In genomic region chr9:27619743-27620142, GRCh38 we compare ENCODE assay signal across 20 cellular contexts.
"Had no signal": no experiment of that assay in that cellular context is flagged by ENCODE, and none has a peak within 500 bp of the region (broad histone marks: within the 10 kb centered on the region; RNA-seq: fewer than 3 reads in every experiment).

No MANE protein-coding gene starts in this region.

- H3K9me3 ChIP-seq: esophagus squamous epithelium, gastrocnemius medialis, left lung, lower lobe of right lung, mucosa of descending colon had no signal

- H3K4me1 ChIP-seq: esophagus squamous epithelium, gastrocnemius medialis, left lung, lower lobe of right lung had no signal

- DNase-seq: effector CD8-positive, alpha-beta T cell; effector memory CD8-positive, alpha-beta T cell; endodermal cell; erythroblast; esophagus squamous epithelium; foreskin fibroblast; foreskin melanocyte; gastrocnemius medialis; glutamatergic neuron; head of caudate nucleus; heart right ventricle; hippocampal formation; left cardiac atrium; left lung; left ventricle myocardium superior; lower lobe of right lung; mesenchymal stem cell; mucosa of descending colon had no signal

- H3K27ac ChIP-seq: coronary artery, epithelial cell of prostate, esophagus squamous epithelium, gastrocnemius medialis, heart right ventricle, left lung, lower lobe of right lung had no signal

- H3K27me3 ChIP-seq: gastrocnemius medialis had no signal

- H3K4me3 ChIP-seq: coronary artery, esophagus squamous epithelium, gastrocnemius medialis, heart right ventricle, left lung, lower lobe of right lung, mucosa of descending colon had no signal

- H3K36me3 ChIP-seq: esophagus squamous epithelium, gastrocnemius medialis, heart right ventricle, left lung, lower lobe of right lung had no signal
